27 cellular contexts compared by ENCODE assay signal in genomic region chr4:1379801-1380331, GRCh38. TPM values are rescaled to one million over a fixed set of nuclear protein-coding genes. Genes with fewer than 3 reads are reported as not detected.
"Had no signal": no experiment of that assay in that cellular context is flagged by ENCODE, and none has a peak within 500 bp of the region (broad histone marks: within the 10 kb centered on the region; RNA-seq: fewer than 3 reads in every experiment).

No MANE protein-coding gene starts in this region.

- H3K27me3 ChIP-seq: foreskin keratinocyte, hepatocyte, tibial artery had no signal

- H3K27ac ChIP-seq: foreskin keratinocyte, hepatocyte, tibial artery, VCaP had no signal

- H3K9me3 Mint-ChIP-seq: activated naive CD8-positive, alpha-beta T cell treated with anti-CD3 and anti-CD28 coated beads for 36 hours; activated T-cell treated with anti-CD3 and anti-CD28 coated beads, Interleukin-2, amount 50 U/mL, for 24 hours; activated T-helper 17 cell treated with anti-CD3 and anti-CD28 coated beads, Interleukin-2, amount 50 U/mL, for 72 hours; immature natural killer cell; neural crest cell; stimulated activated naive CD8-positive, alpha-beta T cell treated with anti-CD3 and anti-CD28 coated beads, Interleukin-15, amount 100 ng/mL, for 72 hours; T-cell; T-helper 2 cell treated with Interferon-gamma antibody and Interleukin-4, amounts not matched to agents 5 μg/mL and 100 μg/mL, for 36 hours had no signal

- DNase-seq: activated CD8-positive, alpha-beta memory T cell treated with anti-CD3 and anti-CD28 coated beads, Interleukin-2, amount 50 U/mL, for 4 hours; activated naive CD8-positive, alpha-beta T cell treated with anti-CD3 and anti-CD28 coated beads for 36 hours; activated T-cell treated with anti-CD3 and anti-CD28 coated beads, Interleukin-2, amount 50 U/mL, for 24 hours; amygdala; foreskin keratinocyte; immature natural killer cell; kidney glomerular epithelial cell; mesenchymal stem cell; retina; stimulated activated CD4-positive, alpha-beta T cell treated with anti-CD3 and anti-CD28 coated beads, Interleukin-1b, Interleukin-23, amount 100 ng/mL, for 48 hours; stimulated activated naive CD8-positive, alpha-beta T cell treated with anti-CD3 and anti-CD28 coated beads, Interleukin-15, amount 100 ng/mL, for 72 hours had no signal

- H3K4me1 ChIP-seq: foreskin keratinocyte, tibial artery had no signal

- H3K79me2 ChIP-seq: hepatocyte had no signal

- H3K4me1 Mint-ChIP-seq: activated naive CD8-positive, alpha-beta T cell treated with anti-CD3 and anti-CD28 coated beads for 36 hours; activated T-helper 17 cell treated with anti-CD3 and anti-CD28 coated beads, Interleukin-2, amount 50 U/mL, for 72 hours; immature natural killer cell; stimulated activated naive CD8-positive, alpha-beta T cell treated with anti-CD3 and anti-CD28 coated beads, Interleukin-15, amount 100 ng/mL, for 72 hours; T-cell had no signal

- H3K4me3 ChIP-seq: hepatocyte, tibial artery had no signal

- H3K9me3 ChIP-seq: tibial artery had no signal

- H3K4me3 Mint-ChIP-seq: activated naive CD8-positive, alpha-beta T cell treated with anti-CD3 and anti-CD28 coated beads for 36 hours; activated T-cell treated with anti-CD3 and anti-CD28 coated beads, Interleukin-2, amount 50 U/mL, for 24 hours; activated T-helper 17 cell treated with anti-CD3 and anti-CD28 coated beads, Interleukin-2, amount 50 U/mL, for 72 hours; immature natural killer cell; neural crest cell; stimulated activated naive CD8-positive, alpha-beta T cell treated with anti-CD3 and anti-CD28 coated beads, Interleukin-15, amount 100 ng/mL, for 72 hours; T-cell; T-helper 2 cell treated with Interferon-gamma antibody and Interleukin-4, amounts not matched to agents 5 μg/mL and 100 μg/mL, for 36 hours had no signal

- H2AFZ ChIP-seq: hepatocyte had no signal

- H3K4me2 ChIP-seq: hepatocyte had no signal

- H3K27ac Mint-ChIP-seq: activated naive CD8-positive, alpha-beta T cell treated with anti-CD3 and anti-CD28 coated beads for 36 hours; activated T-cell treated with anti-CD3 and anti-CD28 coated beads, Interleukin-2, amount 50 U/mL, for 24 hours; activated T-helper 17 cell treated with anti-CD3 and anti-CD28 coated beads, Interleukin-2, amount 50 U/mL, for 72 hours; immature natural killer cell; progenitor cell of endocrine pancreas; stimulated activated naive CD8-positive, alpha-beta T cell treated with anti-CD3 and anti-CD28 coated beads, Interleukin-15, amount 100 ng/mL, for 72 hours; T-cell; T-helper 2 cell treated with Interferon-gamma antibody and Interleukin-4, amounts not matched to agents 5 μg/mL and 100 μg/mL, for 36 hours had no signal

- ATAC-seq: activated T-helper 17 cell treated with anti-CD3 and anti-CD28 coated beads, Interleukin-2, amount 50 U/mL, for 72 hours; foreskin keratinocyte; SK-N-SH treated with all-trans-retinoic acid at 6 μM for 48 hours; stimulated activated naive CD8-positive, alpha-beta T cell treated with anti-CD3 and anti-CD28 coated beads, Interleukin-15, amount 100 ng/mL, for 72 hours; T-cell had no signal

- H3K27me3 Mint-ChIP-seq: activated naive CD8-positive, alpha-beta T cell treated with anti-CD3 and anti-CD28 coated beads for 36 hours; activated T-cell treated with anti-CD3 and anti-CD28 coated beads, Interleukin-2, amount 50 U/mL, for 24 hours; activated T-helper 17 cell treated with anti-CD3 and anti-CD28 coated beads, Interleukin-2, amount 50 U/mL, for 72 hours; progenitor cell of endocrine pancreas; stimulated activated naive CD8-positive, alpha-beta T cell treated with anti-CD3 and anti-CD28 coated beads, Interleukin-15, amount 100 ng/mL, for 72 hours; T-cell had no signal

- H3K36me3 Mint-ChIP-seq: activated naive CD8-positive, alpha-beta T cell treated with anti-CD3 and anti-CD28 coated beads for 36 hours had no signal

RNA-seq across cellular contexts. Expression of gene NKX1-1, which starts 26.4 kb away (rescaled TPM):
- total RNA-seq: activated naive CD8-positive, alpha-beta T cell treated with anti-CD3 and anti-CD28 coated beads for 36 hours; activated T-helper 17 cell treated with anti-CD3 and anti-CD28 coated beads, Interleukin-2, amount 50 U/mL, for 72 hours; cerebellum; foreskin keratinocyte; glomerular endothelial cell; hepatocyte; liver; mononuclear cell; neural crest cell; omental fat pad; progenitor cell of endocrine pancreas; skeletal muscle tissue; T-cell; urinary bladder had no signal
